ENCODE assay signal across 29 cellular contexts in genomic region chr5:92543246-92543645, GRCh38.
DNase-seq lines count a peak whose midpoint lies in the region; TF ChIP-seq lines count a peak whose summit lies in the region.
"Had no signal": no experiment of that assay in that cellular context is flagged by ENCODE, and none has a peak within 500 bp of the region (broad histone marks: within the 10 kb centered on the region; RNA-seq: fewer than 3 reads in every experiment).

No MANE protein-coding gene starts in this region.

- H3K36me3 ChIP-seq in HEK293 (ENCODE audit: control insufficient read depth in 2 of 2, insufficient read depth in 1 of 2, low read length in 2 of 2) (no peaks in the 10 kb centered on the region), H7 (replicated peaks; ENCODE audit: control insufficient read depth, insufficient read depth, low read length) (no peaks in the 10 kb centered on the region)
- H3K36me3 ChIP-seq: BE2C, neural progenitor cell, right atrium auricular region, stomach, uterus had no signal

- POLR2A ChIA-PET in AG04450 (lab: Yijun Ruan, JAX) (no interaction called here), HEK293 (lab: Yijun Ruan, JAX) (no interaction called here)

- peaks cover 0 to 6% (median under 1%) of the 10 kb centered on the region in 7 donors for H3K9me3 Mint-ChIP-seq in CD14-positive monocyte
- H3K9me3 Mint-ChIP-seq: activated T-cell treated with anti-CD3 and anti-CD28 coated beads, Interleukin-2, amount 50 U/mL, for 72 hours; neural progenitor cell had no signal

- DNase-seq in AG04450 (ENCODE audit: low read depth, low spot score) (peak; percentile 20), brain pericyte (ENCODE audit: low read depth, low spot score) (peak; percentile 47), foreskin fibroblast (peak; percentile 61 to 77), NCI-H1092 treated with DMSO at 0.1 percent for 48 hours (lab: John Stamatoyannopoulos, UW) (no peak), amniotic stem cell (lab: John Stamatoyannopoulos, UW) (no peak), CD14-positive monocyte (ENCODE audit: low spot score) (no peak), H7 (no peak)
- DNase-seq: activated CD4-positive, alpha-beta T cell treated with anti-CD3 and anti-CD28 coated beads, Interleukin-2, amount 50 U/mL, for 4 hours; activated naive CD8-positive, alpha-beta T cell treated with anti-CD3 and anti-CD28 coated beads, Interleukin-2, amount 50 U/mL, for 24 hours; activated T-cell treated with anti-CD3 and anti-CD28 coated beads, Interleukin-2, amount 50 U/mL, for 72 hours; BE2C; body of pancreas; CD8-positive, alpha-beta memory T cell; DMS 273 treated with DMSO at 0.1 percent for 48 hours; head of caudate nucleus; islet precursor cell; left ventricle myocardium superior; NCI-H1105 treated with DMSO at 0.1 percent for 48 hours; NCI-H2029; NCI-H524; PC-9; stimulated activated CD4-positive, alpha-beta T cell treated with anti-CD3 and anti-CD28 coated beads, Interleukin-2, amount 100 ng/mL, for 24 hours; stomach; T-helper 17 cell; uterus had no signal

- intact Hi-C loops in CD14-positive monocyte (cut with micrococcal nuclease) = no loop called here

- H3K27me3 ChIP-seq in AG04450 (ENCODE audit: control insufficient read depth, insufficient read depth, low read length) (no peaks in the 10 kb centered on the region), H7 (ENCODE audit: control insufficient read depth, insufficient read depth, low read length) (no peaks in the 10 kb centered on the region)
- H3K27me3 ChIP-seq: BE2C, body of pancreas, neural progenitor cell, right atrium auricular region, stomach, uterus had no signal

- CTCF ChIA-PET in AG04450 (lab: Charles Lee) (interaction anchor here (0.7 kb wide), 1 partner anchor 1172 kb away, joined by 3 read pairs; no protein-coding TSS in a partner anchor), HEK293 (lab: Yijun Ruan, JAX) (interaction anchor here (0.7 kb wide), 1 partner anchor 84 kb away, joined by 4 read pairs; no protein-coding TSS in a partner anchor)

- no peaks in the 10 kb centered on the region for H3K36me3 Mint-ChIP-seq in CD14-positive monocyte
- H3K36me3 Mint-ChIP-seq: CD8-positive, alpha-beta memory T cell; neural progenitor cell had no signal

- no peaks in the 10 kb centered on the region for H3K4me1 ChIP-seq in HEK293 (ENCODE audit: control insufficient read depth, insufficient read depth, low read length)
- H3K4me1 ChIP-seq: BE2C, body of pancreas, neural progenitor cell, right atrium auricular region, stomach, uterus had no signal

- H3K27me3 Mint-ChIP-seq in CD14-positive monocyte (ENCODE audit: low read depth in 3 of 3) = peaks cover 0 to 12% (median 2%) of the 10 kb centered on the region in 3 donors
- H3K27me3 Mint-ChIP-seq: activated naive CD8-positive, alpha-beta T cell treated with anti-CD3 and anti-CD28 coated beads, Interleukin-2, amount 50 U/mL, for 24 hours; CD8-positive, alpha-beta memory T cell; T-helper 17 cell had no signal

- no peak overlapping the region for H3K4me3 Mint-ChIP-seq in CD14-positive monocyte
- H3K4me3 Mint-ChIP-seq: activated naive CD8-positive, alpha-beta T cell treated with anti-CD3 and anti-CD28 coated beads, Interleukin-2, amount 50 U/mL, for 24 hours; activated T-cell treated with anti-CD3 and anti-CD28 coated beads, Interleukin-2, amount 50 U/mL, for 72 hours; CD8-positive, alpha-beta memory T cell; neural progenitor cell; T-helper 17 cell had no signal

- H3K4me3 ChIP-seq in AG04450 (ENCODE audit: low read depth, low read length) (no peak overlapping the region), HEK293 (ENCODE audit: low read depth, low read length) (no peak overlapping the region), foreskin fibroblast (ENCODE audit: low read depth in 1 of 2, low read length in 2 of 2) (no peak overlapping the region), H7 (ENCODE audit: insufficient read depth, low read depth, low read length) (no peak overlapping the region)
- H3K4me3 ChIP-seq: body of pancreas, K562, neural progenitor cell, PC-9, right atrium auricular region, stomach, uterus had no signal

- H3K27ac ChIP-seq in AG04450 (ENCODE audit: low read depth, low read length) = no peak overlapping the region
- no peak overlapping the region for H3K27ac ChIP-seq in HEK293 (ENCODE audit: extremely low read depth, low read depth, low read length)
- H3K27ac ChIP-seq: body of pancreas, neural progenitor cell, PC-9, right atrium auricular region, stomach, uterus had no signal

- H3K4me1 Mint-ChIP-seq in CD14-positive monocyte = no peaks in the 10 kb centered on the region
- H3K4me1 Mint-ChIP-seq: activated naive CD8-positive, alpha-beta T cell treated with anti-CD3 and anti-CD28 coated beads, Interleukin-2, amount 50 U/mL, for 24 hours; CD8-positive, alpha-beta memory T cell; neural progenitor cell; T-helper 17 cell had no signal

- no peak overlapping the region for H3K27ac Mint-ChIP-seq in CD14-positive monocyte
- H3K27ac Mint-ChIP-seq: activated naive CD8-positive, alpha-beta T cell treated with anti-CD3 and anti-CD28 coated beads, Interleukin-2, amount 50 U/mL, for 24 hours; activated T-cell treated with anti-CD3 and anti-CD28 coated beads, Interleukin-2, amount 50 U/mL, for 72 hours; CD8-positive, alpha-beta memory T cell; neural progenitor cell; T-helper 17 cell had no signal

- H3K9me3 ChIP-seq in AG04450 (ENCODE audit: control insufficient read depth, insufficient read depth, low read length) = no peaks in the 10 kb centered on the region
- H3K9me3 ChIP-seq in HEK293 (ENCODE audit: control insufficient read depth, insufficient read depth, low read depth, low read length) = no peaks in the 10 kb centered on the region
- H3K9me3 ChIP-seq: BE2C, body of pancreas, right atrium auricular region, stomach, uterus had no signal

- TF ChIP-seq CTCF in AG04450 (IDR thresholded peaks at IDR 0.05; ENCODE audit: low read depth, low read length) (no peak), HEK293 (tag by site-specific recombination; IDR thresholded peaks at IDR 0.05) (no peak), foreskin fibroblast (IDR thresholded peaks at IDR 0.05; ENCODE audit: low read depth, low read length) (no peak), CD14-positive monocyte (IDR thresholded peaks at IDR 0.05) (no peak)

TF ChIP-seq in HEK293, 187 proteins besides CTCF, POLR2A, EP300 and RAD21 (continues in another document):
- TF ChIP-seq ZNF529 (tag by site-specific recombination; IDR thresholded peaks at IDR 0.05; ENCODE audit: insufficient replicate concordance) (no peak), ZNF501 (tag by site-specific recombination; IDR thresholded peaks at IDR 0.05) (no peak), ZNF335 (tag by site-specific recombination; conservative IDR thresholded peaks at IDR 0.05) (no peak), PRDM6 (tag by site-specific recombination; IDR thresholded peaks at IDR 0.05) (peak; percentile 14; the same call in 1 of the 2 replicates), TSHZ1 (tag by site-specific recombination; IDR thresholded peaks at IDR 0.05; ENCODE audit: borderline replicate concordance) (no peak), AEBP2 (tag by site-specific recombination; IDR thresholded peaks at IDR 0.05; ENCODE audit: borderline replicate concordance) (no peak), KLF8 (tag by site-specific recombination; IDR thresholded peaks at IDR 0.05) (no peak)

Comparison
In these comparisons a context has a peak if more than half of its experiments do, and no peak if none do; other contexts are left out.
1. DNase-seq: peak in AG04450 (single experiment), brain pericyte (single experiment) and foreskin fibroblast (2 of 2); none in NCI-H1092 treated with DMSO at 0.1 percent for 48 hours (single experiment), amniotic stem cell (single experiment), CD14-positive monocyte (single experiment) and H7 (single experiment).